In the genomic region with DNA sequence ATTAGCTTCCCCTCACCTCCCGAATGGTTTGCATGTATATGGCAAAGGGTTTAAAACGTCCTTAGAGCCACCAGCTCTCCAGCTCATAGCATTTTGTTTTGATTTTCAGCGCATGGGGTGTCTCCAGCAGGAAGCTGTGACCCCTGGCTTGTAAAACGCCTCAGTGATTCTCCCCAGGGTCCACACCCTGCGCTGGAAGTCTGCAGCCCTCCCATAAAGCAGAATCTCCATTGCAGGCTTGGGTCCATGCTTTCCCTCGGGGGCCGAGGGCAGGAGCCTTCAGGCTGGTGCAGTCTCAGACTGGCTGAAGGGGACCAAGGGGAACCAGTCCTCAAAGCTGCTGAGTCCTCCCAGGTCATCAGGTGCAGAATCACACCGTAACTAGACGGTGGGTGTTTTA, we compare ENCODE assay signal across 21 cellular contexts.
DNase-seq lines count a peak whose midpoint lies in the region; FAIRE-seq and TF ChIP-seq lines count a peak whose summit lies in the region.
"Had no signal": no experiment of that assay in that cellular context is flagged by ENCODE, and none has a peak within 500 bp of the region (broad histone marks: within the 10 kb centered on the region; RNA-seq: fewer than 3 reads in every experiment).

No MANE protein-coding gene starts in this region.

- no peak for TF ChIP-seq POLR2A in esophagus muscularis mucosa (IDR thresholded peaks at IDR 0.05; ENCODE audit: low read depth)
- TF ChIP-seq POLR2A in GM12891 (IDR thresholded peaks at IDR 0.05; ENCODE audit: low read depth, low read length): no peak

- H2BK120ac ChIP-seq in neuronal stem cell (ENCODE audit: low read depth, low read length): no peak overlapping the region

- H3K14ac ChIP-seq in neuronal stem cell (ENCODE audit: low read length): no peak overlapping the region

- H3K79me2 ChIP-seq in smooth muscle cell (ENCODE audit: low read depth): no peaks in the 10 kb centered on the region

- H2AFZ ChIP-seq in neuronal stem cell (ENCODE audit: low read length) (no peak overlapping the region), smooth muscle cell (ENCODE audit: low read depth) (no peak overlapping the region)

- FAIRE-seq in GM12891 (lab: Jason Lieb, UNC): no peak
- FAIRE-seq: G401.6 had no signal

- H3K4me2 ChIP-seq in BLaER1 (peak overlapping the region; percentile 62), neuronal stem cell (ENCODE audit: insufficient read depth, low read length, poor library complexity, severe bottlenecking) (no peak overlapping the region), smooth muscle cell (no peak overlapping the region)

- H2BK15ac ChIP-seq in neuronal stem cell (ENCODE audit: low read length): no peak overlapping the region

- peak overlapping the region; percentile 4 for H3K23ac ChIP-seq in neuronal stem cell (ENCODE audit: low read depth, low read length, poor library complexity)

- intact Hi-C loops in esophagus muscularis mucosa (cut with DNase I): loop anchor here (10.0 kb wide), 1 partner anchor 110 kb away; the partner anchor contains the start of gene VIPR2

- no peak for TF ChIP-seq CTCF in esophagus muscularis mucosa (IDR thresholded peaks at IDR 0.05)
- no peak for TF ChIP-seq CTCF in smooth muscle cell (IDR thresholded peaks at IDR 0.05; ENCODE audit: borderline replicate concordance, insufficient read depth, poor library complexity, severe bottlenecking)

- H3K27ac ChIP-seq in BLaER1 (no peak overlapping the region), esophagus muscularis mucosa (replicated peaks in 1 of 4) (no peak overlapping the region), neuronal stem cell (replicated peaks; ENCODE audit: low read length) (no peak overlapping the region), smooth muscle cell (ENCODE audit: low read depth) (no peak overlapping the region)
- H3K27ac ChIP-seq: C4-2B, SJCRH30 had no signal

- H4K20me1 ChIP-seq in BLaER1 (no peaks in the 10 kb centered on the region), smooth muscle cell (ENCODE audit: low read depth) (no peaks in the 10 kb centered on the region)

- no peak for TF ChIP-seq EP300 in esophagus muscularis mucosa (IDR thresholded peaks at IDR 0.05)

- H3K9ac ChIP-seq in BLaER1: no peak overlapping the region; the same call in 1 of the 2 replicates
- H3K9ac ChIP-seq in neuronal stem cell (ENCODE audit: low read depth, low read length, poor library complexity): no peak overlapping the region
- H3K9ac ChIP-seq in smooth muscle cell (ENCODE audit: low read depth): no peak overlapping the region

- no peak overlapping the region for H3K4me3 ChIP-seq in BLaER1
- H3K4me3 ChIP-seq in H7 (ENCODE audit: insufficient read depth, low read depth, low read length): no peak overlapping the region
- no peak overlapping the region for H3K4me3 ChIP-seq in esophagus muscularis mucosa
- no peak overlapping the region for H3K4me3 ChIP-seq in neuronal stem cell (ENCODE audit: low read length in 2 of 2)
- no peak overlapping the region for H3K4me3 ChIP-seq in smooth muscle cell
- H3K4me3 ChIP-seq: SJCRH30 had no signal

- H3K4me1 ChIP-seq in BLaER1: peaks cover 87% of the 10 kb centered on the region
- peaks cover 2 to 27% (median 16%) of the 10 kb centered on the region in 4 donors for H3K4me1 ChIP-seq in esophagus muscularis mucosa
- H3K4me1 ChIP-seq in neuronal stem cell (ENCODE audit: control insufficient read depth in 2 of 2, insufficient read depth in 1 of 2, low read depth in 1 of 2, low read length in 2 of 2): peaks cover 8 to 18% of the 10 kb centered on the region in 2 donors
- no peaks in the 10 kb centered on the region for H3K4me1 ChIP-seq in smooth muscle cell (ENCODE audit: low read depth)
- H3K4me1 ChIP-seq: SJCRH30 had no signal

- H3K36me3 ChIP-seq in BLaER1 (no peaks in the 10 kb centered on the region), H7 (replicated peaks; ENCODE audit: control insufficient read depth, insufficient read depth, low read length) (no peaks in the 10 kb centered on the region), esophagus muscularis mucosa (peaks cover 0 to 35% (median 9%) of the 10 kb centered on the region in 4 donors), neuronal stem cell (replicated peaks in 1 of 2; ENCODE audit: control insufficient read depth in 2 of 2, insufficient read depth in 2 of 2, low read length in 2 of 2) (no peaks in the 10 kb centered on the region), smooth muscle cell (ENCODE audit: low read depth) (no peaks in the 10 kb centered on the region)

- H4K91ac ChIP-seq in neuronal stem cell (ENCODE audit: low read depth, low read length, poor library complexity): no peak overlapping the region

- H3K18ac ChIP-seq in neuronal stem cell (ENCODE audit: low read length): no peak overlapping the region

- peak; percentile 32 for DNase-seq in H7
- peak; percentile 60 for DNase-seq in esophagus muscularis mucosa (ENCODE audit: extremely low spot score)
- DNase-seq in neuronal stem cell (ENCODE audit: low spot score): no peak
- DNase-seq in GM12891 (ENCODE audit: insufficient read length, low spot score): no peak
- DNase-seq in smooth muscle cell (lab: John Stamatoyannopoulos, UW; ENCODE audit: unreplicated experiment): no peak
- no peak for DNase-seq in NCI-H510A (lab: John Stamatoyannopoulos, UW)
- DNase-seq: Calu3; CD8-positive, alpha-beta memory T cell; DMS153; HFFc6; Karpas-422; MV-4-11; NCI-H1105 treated with DMSO at 0.1 percent for 48 hours; NCI-H2029 treated with DMSO at 0.1 percent for 48 hours; NCI-H226; NCI-H524; NCI-H774; SJCRH30 had no signal

- WGBS in esophagus muscularis mucosa: 83% methylated on average over 7 of the region's 9 CpGs
- no CpG with 5 or more reads among the region's 9 CpGs for WGBS in neuronal stem cell (ENCODE audit: extremely low coverage in 2 of 2, insufficient read length in 2 of 2, insufficient replicate concordance in 1 of 2), 2 donors
- WGBS in smooth muscle cell (ENCODE audit: low lambda C conversion rate): 89% methylated on average over 9 of the region's 9 CpGs

- no peak overlapping the region for H2AK5ac ChIP-seq in neuronal stem cell (ENCODE audit: low read depth, low read length)

- no peaks in the 10 kb centered on the region for H3F3A ChIP-seq in smooth muscle cell (ENCODE audit: low read depth)

- H3K79me1 ChIP-seq in neuronal stem cell (ENCODE audit: low read depth, low read length): no peaks in the 10 kb centered on the region

- no peak overlapping the region for H2BK12ac ChIP-seq in neuronal stem cell (ENCODE audit: low read length)

- H3K9me3 ChIP-seq in BLaER1 (no peaks in the 10 kb centered on the region), esophagus muscularis mucosa (no peaks in the 10 kb centered on the region), neuronal stem cell (replicated peaks in 1 of 2; ENCODE audit: control insufficient read depth in 2 of 2, insufficient read depth in 1 of 2, low read depth in 1 of 2, low read length in 2 of 2) (no peaks in the 10 kb centered on the region), smooth muscle cell (replicated peaks; ENCODE audit: low read depth) (no peaks in the 10 kb centered on the region)
- H3K9me3 ChIP-seq: SJCRH30 had no signal

- no peak overlapping the region for H3K4ac ChIP-seq in neuronal stem cell (ENCODE audit: low read length)

- H3K27me3 ChIP-seq in BLaER1 (peaks cover 25% of the 10 kb centered on the region), H7 (ENCODE audit: control insufficient read depth, insufficient read depth, low read length) (peaks cover 4% of the 10 kb centered on the region), esophagus muscularis mucosa (peaks cover 0 to 12% (median 0%) of the 10 kb centered on the region in 4 donors), neuronal stem cell (ENCODE audit: control insufficient read depth in 3 of 3, insufficient read depth in 3 of 3, low read depth in 1 of 3, low read length in 3 of 3) (peaks cover 0 to 47% (median 0%) of the 10 kb centered on the region in 3 experiments), smooth muscle cell (ENCODE audit: low read depth) (no peaks in the 10 kb centered on the region)
- H3K27me3 ChIP-seq: SJCRH30 had no signal

- H2BK5ac ChIP-seq in neuronal stem cell (ENCODE audit: low read length): no peak overlapping the region

- no peak overlapping the region for H4K8ac ChIP-seq in neuronal stem cell (ENCODE audit: low read depth, low read length)

TF ChIP-seq in GM12891, 5 proteins besides CTCF, POLR2A, EP300 and RAD21:
- TF ChIP-seq POU2F2 (IDR thresholded peaks at IDR 0.05; ENCODE audit: low read depth, low read length) (no peak), TAF1 (IDR thresholded peaks at IDR 0.05; ENCODE audit: low read depth, low read length) (no peak), PAX5 (IDR thresholded peaks at IDR 0.05; ENCODE audit: insufficient read depth, low read length, severe bottlenecking) (no peak), SPI1 (IDR thresholded peaks at IDR 0.05; ENCODE audit: low read depth, low read length) (no peak), POLR2AphosphoS5 (IDR thresholded peaks at IDR 0.05; ENCODE audit: low read depth, low read length) (no peak)

Comparison
In these comparisons a context has a peak if more than half of its experiments do, and no peak if none do; other contexts are left out.
1. DNase-seq: peak in H7 (single experiment) and esophagus muscularis mucosa (single experiment); none in neuronal stem cell (single experiment), GM12891 (single experiment), smooth muscle cell (single experiment) and NCI-H510A (single experiment).